ENCODE assay signal across 10 cellular contexts in genomic region chr15:90099072-90099867, GRCh38. TPM values are rescaled to one million over a fixed set of nuclear protein-coding genes. Genes with fewer than 3 reads are reported as not detected.
DNase-seq lines count a peak whose midpoint lies in the region; ATAC-seq and TF ChIP-seq lines count a peak whose summit lies in the region.
"Had no signal": no experiment of that assay in that cellular context is flagged by ENCODE, and none has a peak within 500 bp of the region (broad histone marks: within the 10 kb centered on the region; RNA-seq: fewer than 3 reads in every experiment).

No MANE protein-coding gene starts in this region.

- H3K4me1 Mint-ChIP-seq in activated B cell treated with CpG ODN at 0.5 μM for 24 hours, result peaks cover 70% of the 10 kb centered on the region
- H3K4me1 Mint-ChIP-seq in stimulated activated memory B cell treated with anti-CD40 and anti-IgM and Interleukin-4, amounts not matched to agents 10 μg/mL and 1 μg/mL and 100 μg/mL, for 72 hours, result peaks cover 72% of the 10 kb centered on the region

- POLR2A ChIA-PET in activated B cell treated with CpG ODN at 0.5 μM for 24 hours (lab: Charles Lee), result interaction anchor here (1.0 to 1.6 kb wide), 4 partner anchors 62 to 205 kb away, joined by 3 to 6 read pairs (median 3); partner anchors contain the start of gene AP3S2

- DNase-seq in activated B cell treated with CpG ODN at 0.5 μM for 24 hours (no peak), adrenal gland (no peak), G401 (ENCODE audit: low spot score) (no peak), COLO668 (lab: John Stamatoyannopoulos, UW; ENCODE audit: unreplicated experiment) (no peak)
- DNase-seq: left lung, NCI-H2029 treated with DMSO at 0.1 percent for 48 hours had no signal

- TF ChIP-seq CTCF in activated B cell treated with CpG ODN at 0.5 μM for 24 hours (IDR thresholded peaks at IDR 0.05), result no peak
- no peak for TF ChIP-seq CTCF in adrenal gland (IDR thresholded peaks at IDR 0.05)

- no peaks in the 10 kb centered on the region for H3K9me3 Mint-ChIP-seq in activated B cell treated with CpG ODN at 0.5 μM for 24 hours
- H3K9me3 Mint-ChIP-seq in stimulated activated memory B cell treated with anti-CD40 and anti-IgM and Interleukin-4, amounts not matched to agents 10 μg/mL and 1 μg/mL and 100 μg/mL, for 72 hours, result no peaks in the 10 kb centered on the region

- intact Hi-C loops in activated B cell treated with CpG ODN at 0.5 μM for 24 hours (cut with micrococcal nuclease) (no loop called here), adrenal gland (cut with DNase I) (no loop called here)

- TF ChIP-seq POLR2A in adrenal gland (IDR thresholded peaks at IDR 0.05), result no peak

- no peaks in the 10 kb centered on the region for H3K27me3 ChIP-seq in esophagus (ENCODE audit: control insufficient read depth in 1 of 2, insufficient read depth in 2 of 2, low read length in 2 of 2)
- H3K27me3 ChIP-seq in adrenal gland, result no peaks in the 10 kb centered on the region
- H3K27me3 ChIP-seq: left lung had no signal

- H3K4me3 ChIP-seq in esophagus (ENCODE audit: low read depth in 1 of 2, low read length in 2 of 2) (no peak overlapping the region), adrenal gland (no peak overlapping the region)
- H3K4me3 ChIP-seq: left lung had no signal

- H3K27ac Mint-ChIP-seq in activated B cell treated with CpG ODN at 0.5 μM for 24 hours, result peak overlapping the region; percentile 83
- H3K27ac Mint-ChIP-seq in stimulated activated memory B cell treated with anti-CD40 and anti-IgM and Interleukin-4, amounts not matched to agents 10 μg/mL and 1 μg/mL and 100 μg/mL, for 72 hours, result peak overlapping the region; percentile 82

- H3K36me3 ChIP-seq in esophagus (ENCODE audit: control insufficient read depth in 2 of 2, insufficient read depth in 2 of 2, low read length in 1 of 2) (no peaks in the 10 kb centered on the region), adrenal gland (replicated peaks in 1 of 2) (no peaks in the 10 kb centered on the region)
- H3K36me3 ChIP-seq: left lung had no signal

- H3K4me1 ChIP-seq in esophagus (ENCODE audit: control insufficient read depth in 2 of 2, insufficient read depth in 2 of 2, low read length in 1 of 2), result peaks cover 6 to 21% of the 10 kb centered on the region in 2 donors
- H3K4me1 ChIP-seq in adrenal gland (replicated peaks in 1 of 2), result peaks cover 0 to 26% of the 10 kb centered on the region in 2 donors

- in situ Hi-C loops in G401 (cut with HindIII; ENCODE audit: low sequenced_read_pairs), result no loop called here

- H3K27ac ChIP-seq in esophagus (ENCODE audit: low read depth in 2 of 2, low read length in 1 of 2), result peak overlapping the region; percentile 83 to 84
- peak overlapping the region in 2 of 5 donors; percentile 44 to 67 for H3K27ac ChIP-seq in adrenal gland

- peak; percentile 29 for ATAC-seq in GM19395 (IDR thresholded peaks at IDR 0.05; ENCODE audit: unreplicated experiment)
- ATAC-seq in activated B cell treated with CpG ODN at 0.5 μM for 24 hours (ENCODE audit: low read depth), result no peak
- ATAC-seq in stimulated activated memory B cell treated with anti-CD40 and anti-IgM and Interleukin-4, amounts not matched to agents 10 μg/mL and 1 μg/mL and 100 μg/mL, for 72 hours, result no peak
- no peak for ATAC-seq in HG03571 (IDR thresholded peaks at IDR 0.05; ENCODE audit: unreplicated experiment)
- ATAC-seq: left lung had no signal

- H3K9me3 ChIP-seq in esophagus (ENCODE audit: control insufficient read depth in 2 of 2, insufficient read depth in 1 of 2, low read depth in 1 of 2, low read length in 1 of 2), result no peaks in the 10 kb centered on the region
- H3K9me3 ChIP-seq in adrenal gland (replicated peaks in 1 of 3), result no peaks in the 10 kb centered on the region
- H3K9me3 ChIP-seq: left lung had no signal

- H3K4me3 Mint-ChIP-seq in activated B cell treated with CpG ODN at 0.5 μM for 24 hours, result peak overlapping the region; percentile 89
- peak overlapping the region; percentile 76 for H3K4me3 Mint-ChIP-seq in stimulated activated memory B cell treated with anti-CD40 and anti-IgM and Interleukin-4, amounts not matched to agents 10 μg/mL and 1 μg/mL and 100 μg/mL, for 72 hours

- no peaks in the 10 kb centered on the region for H3K27me3 Mint-ChIP-seq in activated B cell treated with CpG ODN at 0.5 μM for 24 hours
- H3K27me3 Mint-ChIP-seq in stimulated activated memory B cell treated with anti-CD40 and anti-IgM and Interleukin-4, amounts not matched to agents 10 μg/mL and 1 μg/mL and 100 μg/mL, for 72 hours, result no peaks in the 10 kb centered on the region

- no peaks in the 10 kb centered on the region for H3K36me3 Mint-ChIP-seq in activated B cell treated with CpG ODN at 0.5 μM for 24 hours (ENCODE audit: low read depth)
- no peaks in the 10 kb centered on the region for H3K36me3 Mint-ChIP-seq in stimulated activated memory B cell treated with anti-CD40 and anti-IgM and Interleukin-4, amounts not matched to agents 10 μg/mL and 1 μg/mL and 100 μg/mL, for 72 hours

- 76 to 81% methylated on average over 10 of the region's 10 CpGs for WGBS in esophagus, 2 donors
- 92 to 93% (median 92%) methylated on average over 10 of the region's 10 CpGs for WGBS in adrenal gland, 4 donors

- CTCF ChIA-PET in activated B cell treated with CpG ODN at 0.5 μM for 24 hours (lab: Charles Lee), result interaction anchor here (0.8 to 1.6 kb wide), 6 partner anchors 11 to 201 kb away, joined by 3 to 6 read pairs (median 3); no protein-coding TSS in a partner anchor

RNA-seq across cellular contexts. Expression of gene IDH2, which starts 3.0 kb away (rescaled TPM):
- total RNA-seq in activated B cell treated with CpG ODN at 0.5 μM for 24 hours (49.1 and 51.2 TPM in 2 replicates), adrenal gland (10 to 100 TPM; 15.8 to 26.1 (median 20.5) TPM)
- polyA plus RNA-seq in esophagus (10 to 100 TPM; 63.5 to 98.5 TPM), adrenal gland (10 to 100 TPM; 10.3 to 16.6 (median 13.5) TPM)
- 46.2 and 52.9 TPM in 2 replicates for total RNA-seq in G401 (2014; rRNA removed; shearing (Covaris generic))
